In genomic region chr6:112193111-112193510, GRCh38 we compare ENCODE assay signal across 22 cellular contexts.
"Had no signal": no experiment of that assay in that cellular context is flagged by ENCODE, and none has a peak within 500 bp of the region (broad histone marks: within the 10 kb centered on the region; RNA-seq: fewer than 3 reads in every experiment).

No MANE protein-coding gene starts in this region.

- H3K4me3 ChIP-seq: breast epithelium, gastrocnemius medialis, left lung, ovary, stomach, transverse colon had no signal

- H3K4me1 ChIP-seq: breast epithelium, gastrocnemius medialis, left lung had no signal

- H3K36me3 ChIP-seq: breast epithelium, gastrocnemius medialis, ovary, transverse colon had no signal

- DNase-seq: activated CD4-positive, alpha-beta T cell treated with anti-CD3 and anti-CD28 coated beads for 36 hours; activated CD4-positive, CD25-positive, alpha-beta regulatory T cell; activated CD8-positive, alpha-beta memory T cell treated with anti-CD3 and anti-CD28 coated beads, Interleukin-2, amount 10 ng/mL, durations not matched to agents 7 days and 5 days; activated CD8-positive, alpha-beta T cell treated with anti-CD3 and anti-CD28 coated beads, Interleukin-2, amount 10 ng/mL, durations not matched to agents 7 days and 5 days; activated naive CD8-positive, alpha-beta T cell treated with anti-CD3 and anti-CD28 coated beads, Interleukin-2, amount 50 U/mL, for 24 hours; activated T-cell treated with anti-CD3 and anti-CD28 coated beads, Interleukin-2, amount 50 U/mL, for 48 hours; amygdala; effector CD4-positive, alpha-beta T cell; gastrocnemius medialis; head of caudate nucleus; kidney glomerular epithelial cell; left lung; mammary epithelial cell; nephron progenitor cell; ovary; stimulated activated CD4-positive, alpha-beta T cell treated with anti-CD3 and anti-CD28 coated beads, Interleukin-15, amount 100 ng/mL, for 24 hours; stimulated activated CD4-positive, alpha-beta T cell treated with anti-CD3 and anti-CD28 coated beads, Interleukin-2, amount 100 ng/mL, for 24 hours; stimulated activated naive B cell treated with anti-CD40 and anti-IgM and Interleukin-4, amounts not matched to agents 10 μg/mL and 1 μg/mL and 100 μg/mL, for 72 hours; stomach; transverse colon had no signal

- H3K27me3 ChIP-seq: breast epithelium, gastrocnemius medialis, left lung, ovary, stomach, transverse colon had no signal

- ATAC-seq: activated CD4-positive, alpha-beta T cell treated with anti-CD3 and anti-CD28 coated beads for 36 hours; activated CD8-positive, alpha-beta memory T cell treated with anti-CD3 and anti-CD28 coated beads, Interleukin-2, amount 10 ng/mL, durations not matched to agents 7 days and 5 days; activated CD8-positive, alpha-beta T cell treated with anti-CD3 and anti-CD28 coated beads, Interleukin-2, amount 10 ng/mL, durations not matched to agents 7 days and 5 days; activated naive CD8-positive, alpha-beta T cell treated with anti-CD3 and anti-CD28 coated beads, Interleukin-2, amount 50 U/mL, for 24 hours; gastrocnemius medialis; left lung; stimulated activated naive B cell treated with anti-CD40 and anti-IgM and Interleukin-4, amounts not matched to agents 10 μg/mL and 1 μg/mL and 100 μg/mL, for 72 hours had no signal

- H3K9me3 ChIP-seq: breast epithelium, gastrocnemius medialis, left lung, ovary, stomach, transverse colon had no signal

- H3K27ac ChIP-seq: breast epithelium, epithelial cell of prostate, left lung, ovary, transverse colon had no signal
